Comparison of ENCODE assay signal across 10 cellular contexts in the genomic region with DNA sequence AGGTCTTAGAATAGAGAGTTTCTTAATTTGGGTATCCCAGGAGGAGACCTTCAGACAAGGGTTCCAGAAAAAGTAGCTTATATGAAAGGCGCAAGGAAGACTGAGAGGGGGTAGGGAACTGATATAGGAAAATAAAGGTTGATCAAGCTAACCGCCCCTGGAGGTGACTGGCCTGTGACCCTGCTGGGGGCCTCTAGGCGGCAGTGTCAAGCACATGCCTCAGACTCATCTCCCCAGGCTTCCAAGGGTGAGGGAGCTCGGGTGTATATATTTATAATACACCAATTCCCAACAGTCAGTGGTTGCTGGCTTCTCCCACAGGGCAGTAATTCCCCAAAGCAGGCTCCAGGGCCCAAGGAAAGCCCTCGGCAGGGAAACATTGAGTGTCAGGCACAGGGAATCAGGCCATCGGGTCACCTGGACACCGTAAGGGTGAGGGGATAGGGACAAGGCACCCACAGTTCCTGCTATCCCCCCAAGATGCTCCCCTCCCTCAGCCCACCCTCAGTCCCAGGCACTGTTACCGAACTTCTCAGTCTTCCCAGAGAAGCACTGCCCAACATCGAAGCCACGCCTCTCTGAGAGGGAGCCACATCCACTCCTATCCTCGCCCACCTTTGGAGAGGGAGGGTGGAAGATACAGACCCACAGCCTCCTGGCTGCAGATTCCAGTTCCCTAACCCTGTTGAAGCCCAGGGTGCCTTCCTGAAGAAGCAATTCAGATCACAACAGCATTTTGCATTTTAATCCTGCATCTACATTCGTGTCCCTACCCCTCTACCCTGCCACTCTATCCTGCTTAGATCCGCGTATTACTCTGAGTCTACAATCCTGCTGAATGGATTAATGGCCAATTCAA. TPM values are rescaled to one million over a fixed set of nuclear protein-coding genes. Genes with fewer than 3 reads are reported as not detected.
DNase-seq lines count a peak whose midpoint lies in the region; ATAC-seq and TF ChIP-seq lines count a peak whose summit lies in the region.
"Had no signal": no experiment of that assay in that cellular context is flagged by ENCODE, and none has a peak within 500 bp of the region (broad histone marks: within the 10 kb centered on the region; RNA-seq: fewer than 3 reads in every experiment).

No MANE protein-coding gene starts in this region.

- TF ChIP-seq EP300 in suprapubic skin (IDR thresholded peaks at IDR 0.05): no peak

- intact Hi-C loops in lower lobe of right lung (cut with DNase I): no loop called here

- H3K9me3 ChIP-seq in lower lobe of right lung: no peaks in the 10 kb centered on the region
- no peaks in the 10 kb centered on the region for H3K9me3 ChIP-seq in suprapubic skin

- TF ChIP-seq CTCF in AG09309 (IDR thresholded peaks at IDR 0.05; ENCODE audit: control insufficient read depth, insufficient read depth, low read depth, low read length, missing control alignments): peak; percentile 32
- peak; percentile 58 for TF ChIP-seq CTCF in epithelial cell of proximal tubule (conservative IDR thresholded peaks at IDR 0.05; ENCODE audit: low read depth, low read length)
- no peak for TF ChIP-seq CTCF in lower lobe of right lung (IDR thresholded peaks at IDR 0.05)
- TF ChIP-seq CTCF in suprapubic skin (IDR thresholded peaks at IDR 0.05): no peak

- no peaks in the 10 kb centered on the region for H3K27me3 ChIP-seq in lower lobe of right lung (ENCODE audit: low read depth)
- H3K27me3 ChIP-seq in suprapubic skin: no peaks in the 10 kb centered on the region

- no peak for TF ChIP-seq POLR2A in suprapubic skin (IDR thresholded peaks at IDR 0.05)

- H3K36me3 ChIP-seq in lower lobe of right lung (no peaks in the 10 kb centered on the region), suprapubic skin (no peaks in the 10 kb centered on the region)

- H3K4me3 ChIP-seq in AG09309 (ENCODE audit: control insufficient read depth, low read depth, low read length) (no peak overlapping the region), epithelial cell of proximal tubule (ENCODE audit: low read depth, low read length) (no peak overlapping the region), lower lobe of right lung (no peak overlapping the region), suprapubic skin (no peak overlapping the region)

- ATAC-seq in GM18858 (IDR thresholded peaks at IDR 0.05; ENCODE audit: unreplicated experiment): peak; percentile 51
- no peak for ATAC-seq in lower lobe of right lung
- no peak for ATAC-seq in GM18519 (IDR thresholded peaks at IDR 0.05; ENCODE audit: low FRiP score, unreplicated experiment)

- DNase-seq in AG09309 (ENCODE audit: low read depth): no peak
- peak; percentile 84 for DNase-seq in HuH-7.5 (ENCODE audit: low spot score)
- DNase-seq in epithelial cell of proximal tubule (ENCODE audit: low read depth): no peak
- no peak for DNase-seq in lower lobe of right lung
- no peak for DNase-seq in suprapubic skin (ENCODE audit: low spot score in 2 of 2)
- DNase-seq in GF-D8 (lab: John Stamatoyannopoulos, UW): no peak
- DNase-seq: activated B cell treated with CpG ODN at 0.5 μM for 24 hours had no signal

- H3K27ac ChIP-seq in lower lobe of right lung (no peak overlapping the region), suprapubic skin (no peak overlapping the region)

- H3K4me1 ChIP-seq in lower lobe of right lung (no peaks in the 10 kb centered on the region), suprapubic skin (peaks cover 8% of the 10 kb centered on the region)

- 76% methylated on average over 14 of the region's 14 CpGs for WGBS in suprapubic skin

RNA-seq across cellular contexts. Expression of a gene that starts 19.5 kb away (rescaled TPM):
- total RNA-seq in epithelial cell of proximal tubule: not detected in 2 replicates
- total RNA-seq in lower lobe of right lung: not detected
- total RNA-seq in suprapubic skin: not detected
- total RNA-seq: activated B cell treated with CpG ODN at 0.5 μM for 24 hours, dermis microvascular lymphatic vessel endothelial cell had no signal

RNA-seq across cellular contexts. Expression of a gene that starts 55.3 kb away (rescaled TPM):
- total RNA-seq in epithelial cell of proximal tubule: 5.9 and 8.4 TPM in 2 replicates
- 0.50 TPM for total RNA-seq in lower lobe of right lung
- total RNA-seq in suprapubic skin: under 1 TPM in 2 of 4 donors, not detected in 2; 0.08 to 0.31 TPM

Comparison
In these comparisons a context has a peak if more than half of its experiments do, and no peak if none do; other contexts are left out.
1. CTCF ChIP-seq: peak in AG09309 (single experiment) and epithelial cell of proximal tubule (single experiment); none in lower lobe of right lung (single experiment) and suprapubic skin (0 of 2).